11 cellular contexts compared by ENCODE assay signal in genomic region chr1:214957330-214958137, GRCh38.
DNase-seq lines count a peak whose midpoint lies in the region; ATAC-seq and TF ChIP-seq lines count a peak whose summit lies in the region.
"Had no signal": no experiment of that assay in that cellular context is flagged by ENCODE, and none has a peak within 500 bp of the region (broad histone marks: within the 10 kb centered on the region; RNA-seq: fewer than 3 reads in every experiment).

No MANE protein-coding gene starts in this region.

- H3K4me3 Mint-ChIP-seq in osteocyte (ENCODE audit: unreplicated experiment): no peak overlapping the region
- H3K4me3 Mint-ChIP-seq: activated naive CD4-positive, alpha-beta T cell treated with anti-CD3 and anti-CD28 coated beads, Interleukin-2, amount 50 U/mL, for 24 hours had no signal

- no peaks in the 10 kb centered on the region for H3K27me3 Mint-ChIP-seq in osteocyte (ENCODE audit: unreplicated experiment)

- no peak for ATAC-seq in GM19395 (IDR thresholded peaks at IDR 0.05; ENCODE audit: unreplicated experiment)
- no peak for ATAC-seq in GM19397 (IDR thresholded peaks at IDR 0.05; ENCODE audit: unreplicated experiment)

- peaks cover 2% of the 10 kb centered on the region for H3K36me3 Mint-ChIP-seq in osteocyte (ENCODE audit: unreplicated experiment)
- H3K36me3 Mint-ChIP-seq: activated naive CD4-positive, alpha-beta T cell treated with anti-CD3 and anti-CD28 coated beads, Interleukin-2, amount 50 U/mL, for 24 hours had no signal

- DNase-seq in ELR (ENCODE audit: low read depth): peak; percentile 97
- DNase-seq in NOMO-1 treated with dmso at 0.1 percent for 144 hours (lab: John Stamatoyannopoulos, UW; ENCODE audit: unreplicated experiment): peak; percentile 19
- DNase-seq in cardiac fibroblast (ENCODE audit: low read depth in 2 of 2): peak; percentile 97 to 99
- DNase-seq in osteocyte (ENCODE audit: extremely low spot score, unreplicated experiment): no peak
- no peak for DNase-seq in right atrium auricular region (ENCODE audit: low spot score)
- no peak for DNase-seq in NCI-H2107 treated with DMSO at 0.1 percent for 48 hours (lab: John Stamatoyannopoulos, UW; ENCODE audit: unreplicated experiment)
- DNase-seq: heart left ventricle, NCI-H510A had no signal

- H3K4me1 Mint-ChIP-seq in osteocyte (ENCODE audit: unreplicated experiment): peaks cover 14% of the 10 kb centered on the region
- H3K4me1 Mint-ChIP-seq: activated naive CD4-positive, alpha-beta T cell treated with anti-CD3 and anti-CD28 coated beads, Interleukin-2, amount 50 U/mL, for 24 hours had no signal

- no peaks in the 10 kb centered on the region for H3K27me3 ChIP-seq in right atrium auricular region

- no peaks in the 10 kb centered on the region for H3K36me3 ChIP-seq in right atrium auricular region
- H3K36me3 ChIP-seq: heart left ventricle had no signal

- H3K4me3 ChIP-seq in cardiac fibroblast (replicated peaks in 1 of 2; ENCODE audit: low read depth in 2 of 2, low read length in 2 of 2) (peak overlapping the region in 1 of 2 donors; percentile 19), right atrium auricular region (no peak overlapping the region)
- H3K4me3 ChIP-seq: heart left ventricle had no signal

- no peak for TF ChIP-seq CTCF in cardiac fibroblast (IDR thresholded peaks at IDR 0.05; ENCODE audit: low read depth, low read length)
- no peak for TF ChIP-seq CTCF in osteocyte (IDR thresholded peaks at IDR 0.05)
- no peak for TF ChIP-seq CTCF in right atrium auricular region (IDR thresholded peaks at IDR 0.05)

- H3K4me1 ChIP-seq in right atrium auricular region: no peaks in the 10 kb centered on the region
- H3K4me1 ChIP-seq: heart left ventricle had no signal

- no peak overlapping the region for H3K27ac ChIP-seq in right atrium auricular region
- H3K27ac ChIP-seq: heart left ventricle had no signal

- H3K9me3 ChIP-seq in right atrium auricular region: peaks cover 0 to 8% of the 10 kb centered on the region in 2 donors

- H3K9me3 Mint-ChIP-seq in osteocyte (ENCODE audit: unreplicated experiment): peaks cover 23% of the 10 kb centered on the region
- H3K9me3 Mint-ChIP-seq: activated naive CD4-positive, alpha-beta T cell treated with anti-CD3 and anti-CD28 coated beads, Interleukin-2, amount 50 U/mL, for 24 hours had no signal

- H3K27ac Mint-ChIP-seq in osteocyte (ENCODE audit: unreplicated experiment): peak overlapping the region; percentile 49
- H3K27ac Mint-ChIP-seq: activated naive CD4-positive, alpha-beta T cell treated with anti-CD3 and anti-CD28 coated beads, Interleukin-2, amount 50 U/mL, for 24 hours had no signal

Comparison
In these comparisons a context has a peak if more than half of its experiments do, and no peak if none do; other contexts are left out.
1. DNase-seq: peak in ELR (single experiment), NOMO-1 treated with dmso at 0.1 percent for 144 hours (single experiment) and cardiac fibroblast (2 of 2); none in osteocyte (single experiment), right atrium auricular region (single experiment) and NCI-H2107 treated with DMSO at 0.1 percent for 48 hours (single experiment).